In the genomic region with DNA sequence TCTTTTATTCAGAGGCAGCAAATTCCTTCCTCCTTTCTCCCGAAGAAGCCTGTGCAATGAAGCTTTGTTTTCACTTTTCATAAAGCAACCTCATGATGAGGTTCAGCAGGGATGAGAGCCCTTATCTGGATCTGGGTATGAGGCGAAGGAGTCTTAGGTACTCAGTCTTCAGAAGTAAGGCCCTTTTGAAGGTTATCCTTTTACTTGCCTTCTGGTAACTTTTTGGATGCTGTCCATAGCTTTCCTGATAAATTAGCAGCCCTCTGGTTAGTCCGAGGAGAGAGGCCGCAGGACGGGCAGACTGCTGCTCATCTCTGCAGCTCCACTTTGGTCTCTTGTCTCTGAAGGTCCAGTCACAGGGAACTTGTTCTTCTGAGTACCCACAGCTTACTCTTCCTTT, we compare ENCODE assay signal across 8 cellular contexts. TPM values are rescaled to one million over a fixed set of nuclear protein-coding genes. Genes with fewer than 3 reads are reported as not detected.
DNase-seq lines count a peak whose midpoint lies in the region; FAIRE-seq and TF ChIP-seq lines count a peak whose summit lies in the region.

No MANE protein-coding gene starts in this region.

- peak; percentile 15 for FAIRE-seq in GM18507 (lab: Jason Lieb, UNC)

- H3K4me1 ChIP-seq in right atrium auricular region (peaks cover 0 to 12% of the 10 kb centered on the region in 2 donors), skeletal muscle tissue (ENCODE audit: control insufficient read depth in 3 of 3, insufficient read depth in 3 of 3, low read length in 3 of 3) (peaks cover 0 to 7% (median 0%) of the 10 kb centered on the region in 3 donors)

- peaks cover 54% of the 10 kb centered on the region for H3K4me1 Mint-ChIP-seq in activated T-helper 1 cell treated with anti-CD3 and anti-CD28 coated beads, Interleukin-12 subunit alpha, Interleukin-12 subunit beta, Interleukin-2, Interleukin-4 antibody, amounts not matched to agents 30 ng/mL and 10 ng/mL and 1 ng/mL, durations not matched to agents 14 hours and 24 hours and 36 hours (ENCODE audit: low read depth)

- TF ChIP-seq CTCF in right atrium auricular region (IDR thresholded peaks at IDR 0.05) (no peak), GM10266 (IDR thresholded peaks at IDR 0.05; ENCODE audit: control insufficient read depth, insufficient read depth, low read depth, missing control alignments) (no peak)

- H3K27ac Mint-ChIP-seq in activated T-helper 1 cell treated with anti-CD3 and anti-CD28 coated beads, Interleukin-12 subunit alpha, Interleukin-12 subunit beta, Interleukin-2, Interleukin-4 antibody, amounts not matched to agents 30 ng/mL and 10 ng/mL and 1 ng/mL, durations not matched to agents 14 hours and 24 hours and 36 hours, result peak overlapping the region; percentile 89

- peaks cover 27% of the 10 kb centered on the region for H3K36me3 Mint-ChIP-seq in activated T-helper 1 cell treated with anti-CD3 and anti-CD28 coated beads, Interleukin-12 subunit alpha, Interleukin-12 subunit beta, Interleukin-2, Interleukin-4 antibody, amounts not matched to agents 30 ng/mL and 10 ng/mL and 1 ng/mL, durations not matched to agents 14 hours and 24 hours and 36 hours (ENCODE audit: low read depth)

- H3K27me3 Mint-ChIP-seq in activated T-helper 1 cell treated with anti-CD3 and anti-CD28 coated beads, Interleukin-12 subunit alpha, Interleukin-12 subunit beta, Interleukin-2, Interleukin-4 antibody, amounts not matched to agents 30 ng/mL and 10 ng/mL and 1 ng/mL, durations not matched to agents 14 hours and 24 hours and 36 hours (ENCODE audit: insufficient read depth), result no peaks in the 10 kb centered on the region

- H3K4me3 ChIP-seq in right atrium auricular region (peak overlapping the region; percentile 27 to 46), skeletal muscle tissue (ENCODE audit: low read length in 3 of 3) (peak overlapping the region; percentile 62 to 64 (median 63))

- peak overlapping the region; percentile 35 to 52 (median 52) for H3K9ac ChIP-seq in skeletal muscle tissue (ENCODE audit: low read depth in 1 of 3, low read length in 3 of 3)

- H3K27ac ChIP-seq in right atrium auricular region (peak overlapping the region; percentile 86 to 87), skeletal muscle tissue (ENCODE audit: low read depth, low read length) (peak overlapping the region; percentile 83)

- intact Hi-C loops in activated T-helper 1 cell treated with anti-CD3 and anti-CD28 coated beads, Interleukin-12 subunit alpha, Interleukin-12 subunit beta, Interleukin-2, Interleukin-4 antibody, amounts not matched to agents 30 ng/mL and 10 ng/mL and 1 ng/mL, durations not matched to agents 14 hours and 24 hours and 36 hours (cut with micrococcal nuclease), result loop anchor here (1.0 to 5.0 kb wide), 3 partner anchors 90 to 1083 kb away; a partner anchor contains a TSS

- H3K27me3 ChIP-seq in right atrium auricular region (no peaks in the 10 kb centered on the region), skeletal muscle tissue (ENCODE audit: control insufficient read depth in 3 of 3, insufficient read depth in 3 of 3, low read length in 3 of 3) (no peaks in the 10 kb centered on the region)

- H3K9me3 Mint-ChIP-seq in activated T-helper 1 cell treated with anti-CD3 and anti-CD28 coated beads, Interleukin-12 subunit alpha, Interleukin-12 subunit beta, Interleukin-2, Interleukin-4 antibody, amounts not matched to agents 30 ng/mL and 10 ng/mL and 1 ng/mL, durations not matched to agents 14 hours and 24 hours and 36 hours, result no peaks in the 10 kb centered on the region

- H3K4me3 Mint-ChIP-seq in activated T-helper 1 cell treated with anti-CD3 and anti-CD28 coated beads, Interleukin-12 subunit alpha, Interleukin-12 subunit beta, Interleukin-2, Interleukin-4 antibody, amounts not matched to agents 30 ng/mL and 10 ng/mL and 1 ng/mL, durations not matched to agents 14 hours and 24 hours and 36 hours, result peak overlapping the region; percentile 93

- H3K9me3 ChIP-seq in right atrium auricular region (no peaks in the 10 kb centered on the region), skeletal muscle tissue (ENCODE audit: control insufficient read depth in 3 of 3, low read length in 3 of 3) (no peaks in the 10 kb centered on the region)

- H3K36me3 ChIP-seq in right atrium auricular region (no peaks in the 10 kb centered on the region), skeletal muscle tissue (ENCODE audit: control insufficient read depth in 3 of 3, insufficient read depth in 3 of 3, low read length in 3 of 3) (no peaks in the 10 kb centered on the region)

- DNase-seq in GM18507 (ENCODE audit: extremely low spot score, insufficient read length, low read depth) (no peak), right atrium auricular region (ENCODE audit: low spot score) (no peak), germinal center (ENCODE audit: low spot score) (no peak), GM10266 (ENCODE audit: extremely low spot score) (no peak), islet precursor cell (no peak), NCI-H2227 (lab: John Stamatoyannopoulos, UW; ENCODE audit: unreplicated experiment) (no peak)
- DNase-seq in activated T-helper 1 cell treated with anti-CD3 and anti-CD28 coated beads, Interleukin-12 subunit alpha, Interleukin-12 subunit beta, Interleukin-2, Interleukin-4 antibody, amounts not matched to agents 30 ng/mL and 10 ng/mL and 1 ng/mL, durations not matched to agents 14 hours and 24 hours and 36 hours (ENCODE audit: low spot score), result no peak

RNA-seq across cellular contexts. Expression of a gene that starts 1.1 kb away (rescaled TPM):
- total RNA-seq in activated T-helper 1 cell treated with anti-CD3 and anti-CD28 coated beads, Interleukin-12 subunit alpha, Interleukin-12 subunit beta, Interleukin-2, Interleukin-4 antibody, amounts not matched to agents 30 ng/mL and 10 ng/mL and 1 ng/mL, durations not matched to agents 14 hours and 24 hours and 36 hours, result 125 and 127 TPM in 2 replicates
- 10 to 100 TPM in 1 of 2 donors, 1 to 10 TPM in 1; 7.6 to 12.8 TPM for total RNA-seq in right atrium auricular region
- total RNA-seq in skeletal muscle tissue, result 13.0 TPM

RNA-seq across cellular contexts. Expression of a gene that starts 5.9 kb away (rescaled TPM):
- 7.9 and 8.6 TPM in 2 replicates for total RNA-seq in activated T-helper 1 cell treated with anti-CD3 and anti-CD28 coated beads, Interleukin-12 subunit alpha, Interleukin-12 subunit beta, Interleukin-2, Interleukin-4 antibody, amounts not matched to agents 30 ng/mL and 10 ng/mL and 1 ng/mL, durations not matched to agents 14 hours and 24 hours and 36 hours
- total RNA-seq in right atrium auricular region, result 10 to 100 TPM in 1 of 2 donors, 1 to 10 TPM in 1; 7.9 to 10.0 TPM
- total RNA-seq in skeletal muscle tissue, result 12.5 TPM

RNA-seq across cellular contexts. Expression of a gene that starts 45.5 kb away (rescaled TPM):
- not detected in 2 replicates for total RNA-seq in activated T-helper 1 cell treated with anti-CD3 and anti-CD28 coated beads, Interleukin-12 subunit alpha, Interleukin-12 subunit beta, Interleukin-2, Interleukin-4 antibody, amounts not matched to agents 30 ng/mL and 10 ng/mL and 1 ng/mL, durations not matched to agents 14 hours and 24 hours and 36 hours
- total RNA-seq in right atrium auricular region (not detected), skeletal muscle tissue (not detected)
